In genomic region chr22:23072035-23072910, GRCh38 we compare ENCODE assay signal across 12 cellular contexts. TPM values are rescaled to one million over a fixed set of nuclear protein-coding genes. Genes with fewer than 3 reads are reported as not detected.
DNase-seq lines count a peak whose midpoint lies in the region; ATAC-seq lines count a peak whose summit lies in the region.
"Had no signal": no experiment of that assay in that cellular context is flagged by ENCODE, and none has a peak within 500 bp of the region (broad histone marks: within the 10 kb centered on the region; RNA-seq: fewer than 3 reads in every experiment).

No MANE protein-coding gene starts in this region.

- ATAC-seq in activated T-cell treated with anti-CD3 and anti-CD28 coated beads, Interleukin-2, amount 50 U/mL, for 4 hours = no peak
- ATAC-seq: Panc1; stimulated activated naive CD8-positive, alpha-beta T cell treated with anti-CD3 and anti-CD28 coated beads, Interleukin-15, amount 100 ng/mL, for 72 hours had no signal

- peaks cover 2% of the 10 kb centered on the region for H3K79me1 ChIP-seq in mesendoderm (ENCODE audit: low read length)

- H3K27me3 ChIP-seq in adipocyte (replicated peaks; ENCODE audit: control insufficient read depth, insufficient read depth, low read length) = peaks cover 24% of the 10 kb centered on the region
- peaks cover 6% of the 10 kb centered on the region for H3K27me3 ChIP-seq in mesendoderm (ENCODE audit: insufficient read depth, low read length, poor library complexity)
- peaks cover 3 to 16% (median 9%) of the 10 kb centered on the region in 5 donors for H3K27me3 ChIP-seq in subcutaneous abdominal adipose tissue (ENCODE audit: control insufficient read depth in 5 of 5, insufficient read depth in 4 of 5, low read length in 5 of 5)

- H3K4me1 ChIP-seq in adipocyte (ENCODE audit: control insufficient read depth, insufficient read depth, low read length) (peaks cover 4% of the 10 kb centered on the region), mesendoderm (ENCODE audit: control insufficient read depth, low read depth, low read length) (no peaks in the 10 kb centered on the region), subcutaneous abdominal adipose tissue (ENCODE audit: control insufficient read depth in 5 of 5, insufficient read depth in 5 of 5, low read length in 5 of 5) (peaks cover 5 to 74% (median 23%) of the 10 kb centered on the region in 5 donors)

- no peak overlapping the region for H4K8ac ChIP-seq in mesendoderm (ENCODE audit: low read depth, low read length)

- H3K4me2 ChIP-seq in mesendoderm (ENCODE audit: low read length) = no peak overlapping the region

- H3K9me3 ChIP-seq in adipocyte (ENCODE audit: control insufficient read depth, low read length) = no peaks in the 10 kb centered on the region
- H3K9me3 ChIP-seq in subcutaneous abdominal adipose tissue (ENCODE audit: control insufficient read depth in 5 of 5, low read length in 5 of 5) = no peaks in the 10 kb centered on the region

- H2AK5ac ChIP-seq in mesendoderm (ENCODE audit: low read length) = no peak overlapping the region

- H3K4ac ChIP-seq in mesendoderm (ENCODE audit: low read depth, low read length) = no peak overlapping the region

- no peak overlapping the region for H3K18ac ChIP-seq in mesendoderm (ENCODE audit: low read length)

- no peak overlapping the region for H4K5ac ChIP-seq in mesendoderm (ENCODE audit: low read length)

- H3K36me3 ChIP-seq in adipocyte (ENCODE audit: control insufficient read depth, insufficient read depth, low read length, severe bottlenecking) (no peaks in the 10 kb centered on the region), mesendoderm (ENCODE audit: control insufficient read depth, insufficient read depth, low read length) (no peaks in the 10 kb centered on the region), subcutaneous abdominal adipose tissue (ENCODE audit: control insufficient read depth in 5 of 5, insufficient read depth in 5 of 5, low read length in 5 of 5) (no peaks in the 10 kb centered on the region)

- H3K27me3 Mint-ChIP-seq in activated T-cell treated with anti-CD3 and anti-CD28 coated beads, Interleukin-2, amount 50 U/mL, for 4 hours (ENCODE audit: low read depth) = peaks cover 7% of the 10 kb centered on the region

- H3K56ac ChIP-seq in mesendoderm (ENCODE audit: low read length) = no peak overlapping the region

- no peaks in the 10 kb centered on the region for H3K79me2 ChIP-seq in mesendoderm (ENCODE audit: control insufficient read depth, insufficient read depth, low read length)

- H3K36me3 Mint-ChIP-seq in activated T-cell treated with anti-CD3 and anti-CD28 coated beads, Interleukin-2, amount 50 U/mL, for 4 hours (ENCODE audit: insufficient read depth) = no peaks in the 10 kb centered on the region

- H2BK5ac ChIP-seq in mesendoderm (ENCODE audit: low read length) = no peak overlapping the region

- H3K27ac ChIP-seq in mesendoderm (ENCODE audit: low read depth, low read length) (no peak overlapping the region), subcutaneous abdominal adipose tissue (ENCODE audit: low read depth, low read length) (no peak overlapping the region)

- no peak for DNase-seq in activated T-cell treated with anti-CD3 and anti-CD28 coated beads, Interleukin-2, amount 50 U/mL, for 4 hours
- no peak for DNase-seq in activated T-cell treated with anti-CD3 and anti-CD28 coated beads, Interleukin-2, amount 50 U/mL, for 1 hour
- DNase-seq in adipocyte (ENCODE audit: low read depth) (peak; percentile 77), mesendoderm (peak; percentile 16), NAMALWA (ENCODE audit: low spot score) (no peak), HuH-7.5 (ENCODE audit: low spot score) (no peak)
- DNase-seq in activated CD4-positive, alpha-beta T cell treated with anti-CD3 and anti-CD28 coated beads, Interleukin-2, amount 50 U/mL, for 4 hours = no peak
- DNase-seq: activated T-cell treated with anti-CD3 and anti-CD28 coated beads for 4 hours; NCI-H2171; stimulated activated naive CD8-positive, alpha-beta T cell treated with anti-CD3 and anti-CD28 coated beads, Interleukin-15, amount 100 ng/mL, for 72 hours had no signal

- no peak overlapping the region for H3K4me3 ChIP-seq in adipocyte (ENCODE audit: low read length)
- H3K4me3 ChIP-seq in mesendoderm (ENCODE audit: low read length) = no peak overlapping the region
- H3K4me3 ChIP-seq in subcutaneous abdominal adipose tissue (ENCODE audit: low read depth in 1 of 5, low read length in 5 of 5) = peak overlapping the region in 3 of 5 donors; percentile 25 to 66 (median 60)

- H2BK15ac ChIP-seq in mesendoderm (replicated peaks; ENCODE audit: low read depth) = no peak overlapping the region

- peak overlapping the region; percentile 42 for H3K4me3 Mint-ChIP-seq in activated T-cell treated with anti-CD3 and anti-CD28 coated beads, Interleukin-2, amount 50 U/mL, for 4 hours

- H3K4me1 Mint-ChIP-seq in activated T-cell treated with anti-CD3 and anti-CD28 coated beads, Interleukin-2, amount 50 U/mL, for 4 hours (ENCODE audit: low read depth) = peaks cover 12% of the 10 kb centered on the region

- WGBS in mesendoderm (ENCODE audit: extremely low coverage, insufficient coverage, low lambda C conversion rate) = no CpG with 5 or more reads among the region's 11 CpGs

- H3K23ac ChIP-seq in mesendoderm (ENCODE audit: low read length) = no peak overlapping the region

- H3K9me3 Mint-ChIP-seq in activated T-cell treated with anti-CD3 and anti-CD28 coated beads, Interleukin-2, amount 50 U/mL, for 4 hours = no peaks in the 10 kb centered on the region
- H3K9me3 Mint-ChIP-seq: stimulated activated naive CD8-positive, alpha-beta T cell treated with anti-CD3 and anti-CD28 coated beads, Interleukin-15, amount 100 ng/mL, for 72 hours had no signal

- H2BK120ac ChIP-seq in mesendoderm (ENCODE audit: low read depth, low read length) = no peak overlapping the region

- H3K9ac ChIP-seq in adipocyte (ENCODE audit: low read length) (no peak overlapping the region), mesendoderm (ENCODE audit: low read length) (no peak overlapping the region), subcutaneous abdominal adipose tissue (ENCODE audit: low read length in 5 of 5) (no peak overlapping the region)

RNA-seq across cellular contexts. Expression of gene GNAZ, which starts 2.0 kb away (rescaled TPM):
- total RNA-seq in activated T-cell treated with anti-CD3 and anti-CD28 coated beads, Interleukin-2, amount 50 U/mL, for 4 hours = 1 to 10 TPM in 1 of 3 donors, under 1 TPM in 2; 0.61 to 1.3 (median 0.99) TPM
- 4.0 TPM for polyA plus RNA-seq in mesendoderm (2013, experiment 1 of 2)
- 3.9 TPM for polyA plus RNA-seq in mesendoderm (2013, experiment 2 of 2)

Comparison
In these comparisons a context has a peak if more than half of its experiments do, and no peak if none do; other contexts are left out.
1. DNase-seq: peak in adipocyte (single experiment) and mesendoderm (single experiment); none in activated T-cell treated with anti-CD3 and anti-CD28 coated beads, Interleukin-2, amount 50 U/mL, for 4 hours (single experiment), activated T-cell treated with anti-CD3 and anti-CD28 coated beads, Interleukin-2, amount 50 U/mL, for 1 hour (single experiment), NAMALWA (single experiment), activated CD4-positive, alpha-beta T cell treated with anti-CD3 and anti-CD28 coated beads, Interleukin-2, amount 50 U/mL, for 4 hours (0 of 2) and HuH-7.5 (single experiment).
2. H3K4me3 ChIP-seq: peak in subcutaneous abdominal adipose tissue (3 of 5); none in adipocyte (single experiment) and mesendoderm (single experiment).